In genomic region chr4:7067147-7067522, GRCh38 we compare ENCODE assay signal across 8 cellular contexts. TPM values are rescaled to one million over a fixed set of nuclear protein-coding genes. Genes with fewer than 3 reads are reported as not detected.
DNase-seq lines count a peak whose midpoint lies in the region; ATAC-seq and TF ChIP-seq lines count a peak whose summit lies in the region.

No MANE protein-coding gene starts in this region.

- peak overlapping the region; percentile 94 for H3K27ac Mint-ChIP-seq in activated naive CD8-positive, alpha-beta T cell treated with anti-CD3 and anti-CD28 coated beads, Interleukin-2, amount 50 U/mL, for 24 hours

- H3K36me3 Mint-ChIP-seq in activated naive CD8-positive, alpha-beta T cell treated with anti-CD3 and anti-CD28 coated beads, Interleukin-2, amount 50 U/mL, for 24 hours (ENCODE audit: low read depth), result peaks cover 43% of the 10 kb centered on the region

- H3K27me3 Mint-ChIP-seq in activated naive CD8-positive, alpha-beta T cell treated with anti-CD3 and anti-CD28 coated beads, Interleukin-2, amount 50 U/mL, for 24 hours, result peaks cover 2% of the 10 kb centered on the region

- in situ Hi-C loops in ACHN (cut with HindIII; ENCODE audit: low pct_ligation_motif_present, low pct_unique_long_range_greater_than_20kb, low sequenced_read_pairs), result no loop called here

- H3K9me3 Mint-ChIP-seq in activated naive CD8-positive, alpha-beta T cell treated with anti-CD3 and anti-CD28 coated beads, Interleukin-2, amount 50 U/mL, for 24 hours, result no peaks in the 10 kb centered on the region

- peak overlapping the region; percentile 68 to 86 for H3K9ac ChIP-seq in liver (ENCODE audit: low read depth in 1 of 2, low read length in 2 of 2)

- H3K4me3 ChIP-seq in liver (ENCODE audit: low read depth in 1 of 3, low read length in 3 of 3) (peak overlapping the region; percentile 75 to 96 (median 86)), thymus (ENCODE audit: low read length) (peak overlapping the region; percentile 79)

- H3K4me1 Mint-ChIP-seq in activated naive CD8-positive, alpha-beta T cell treated with anti-CD3 and anti-CD28 coated beads, Interleukin-2, amount 50 U/mL, for 24 hours, result peaks cover 46% of the 10 kb centered on the region

- DNase-seq in activated CD4-positive, alpha-beta T cell treated with anti-CD3 and anti-CD28 coated beads for 1 hour, result peak; percentile 33
- no peak for DNase-seq in activated CD4-positive, alpha-beta T cell treated with anti-CD3 and anti-CD28 coated beads, Interleukin-2, amount 50 U/mL, for 4 hours
- DNase-seq in HuH-7.5 (ENCODE audit: low spot score), result peak; percentile 38
- DNase-seq in activated naive CD8-positive, alpha-beta T cell treated with anti-CD3 and anti-CD28 coated beads, Interleukin-2, amount 50 U/mL, for 24 hours, result no peak
- DNase-seq in ACHN, result no peak

- peaks cover 2 to 19% (median 13%) of the 10 kb centered on the region in 4 donors for H3K36me3 ChIP-seq in liver (ENCODE audit: control insufficient read depth in 4 of 4, insufficient read depth in 3 of 4, low read depth in 1 of 4, low read length in 3 of 4)
- peaks cover 15% of the 10 kb centered on the region for H3K36me3 ChIP-seq in thymus (ENCODE audit: control insufficient read depth, insufficient read depth)

- TF ChIP-seq CTCF in liver (IDR thresholded peaks at IDR 0.05; ENCODE audit: low read depth, low read length, missing input control), result no peak

- H3K9me3 ChIP-seq in liver (ENCODE audit: control insufficient read depth in 4 of 4, low read length in 3 of 4) (no peaks in the 10 kb centered on the region), thymus (ENCODE audit: control insufficient read depth) (no peaks in the 10 kb centered on the region)

- H3K27me3 ChIP-seq in liver (ENCODE audit: control insufficient read depth in 4 of 4, insufficient read depth in 4 of 4, low read length in 3 of 4) (no peaks in the 10 kb centered on the region), thymus (ENCODE audit: control insufficient read depth, insufficient read depth) (peaks cover 2% of the 10 kb centered on the region)

- H3K27ac ChIP-seq in liver (ENCODE audit: low read depth in 1 of 2, low read length in 2 of 2) (peak overlapping the region; percentile 84 to 91), thymus (ENCODE audit: low read depth) (peak overlapping the region; percentile 89)

- H3K4me1 ChIP-seq in liver (ENCODE audit: control insufficient read depth in 4 of 4, insufficient read depth in 4 of 4, low read length in 3 of 4) (peaks cover 8 to 19% (median 15%) of the 10 kb centered on the region in 4 donors), thymus (ENCODE audit: control insufficient read depth, insufficient read depth, low read length) (peaks cover 16% of the 10 kb centered on the region)

- WGBS in liver, result under 1% methylated on average over 19 of the region's 19 CpGs
- WGBS in thymus, result 13% methylated on average over 19 of the region's 19 CpGs

- ATAC-seq in activated naive CD8-positive, alpha-beta T cell treated with anti-CD3 and anti-CD28 coated beads, Interleukin-2, amount 50 U/mL, for 24 hours, result no peak
- ATAC-seq in HG03342 (IDR thresholded peaks at IDR 0.05; ENCODE audit: unreplicated experiment), result no peak

- H3K4me3 Mint-ChIP-seq in activated naive CD8-positive, alpha-beta T cell treated with anti-CD3 and anti-CD28 coated beads, Interleukin-2, amount 50 U/mL, for 24 hours, result peak overlapping the region; percentile 94

- TF ChIP-seq RAD21 in liver (IDR thresholded peaks at IDR 0.05), result peak in 1 of 2 donors; percentile 43

TF ChIP-seq in liver, 16 proteins besides CTCF, POLR2A, EP300 and RAD21:
- TF ChIP-seq, protein P1, sequence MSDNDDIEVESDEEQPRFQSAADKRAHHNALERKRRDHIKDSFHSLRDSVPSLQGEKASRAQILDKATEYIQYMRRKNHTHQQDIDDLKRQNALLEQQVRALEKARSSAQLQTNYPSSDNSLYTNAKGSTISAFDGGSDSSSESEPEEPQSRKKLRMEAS (IDR thresholded peaks at IDR 0.05), result no peak
- no peak for TF ChIP-seq JUND (IDR thresholded peaks at IDR 0.05)
- TF ChIP-seq YY1 (IDR thresholded peaks at IDR 0.05), result no peak
- TF ChIP-seq SP1 (IDR thresholded peaks at IDR 0.05), result peak; percentile 66
- TF ChIP-seq, protein P2, sequence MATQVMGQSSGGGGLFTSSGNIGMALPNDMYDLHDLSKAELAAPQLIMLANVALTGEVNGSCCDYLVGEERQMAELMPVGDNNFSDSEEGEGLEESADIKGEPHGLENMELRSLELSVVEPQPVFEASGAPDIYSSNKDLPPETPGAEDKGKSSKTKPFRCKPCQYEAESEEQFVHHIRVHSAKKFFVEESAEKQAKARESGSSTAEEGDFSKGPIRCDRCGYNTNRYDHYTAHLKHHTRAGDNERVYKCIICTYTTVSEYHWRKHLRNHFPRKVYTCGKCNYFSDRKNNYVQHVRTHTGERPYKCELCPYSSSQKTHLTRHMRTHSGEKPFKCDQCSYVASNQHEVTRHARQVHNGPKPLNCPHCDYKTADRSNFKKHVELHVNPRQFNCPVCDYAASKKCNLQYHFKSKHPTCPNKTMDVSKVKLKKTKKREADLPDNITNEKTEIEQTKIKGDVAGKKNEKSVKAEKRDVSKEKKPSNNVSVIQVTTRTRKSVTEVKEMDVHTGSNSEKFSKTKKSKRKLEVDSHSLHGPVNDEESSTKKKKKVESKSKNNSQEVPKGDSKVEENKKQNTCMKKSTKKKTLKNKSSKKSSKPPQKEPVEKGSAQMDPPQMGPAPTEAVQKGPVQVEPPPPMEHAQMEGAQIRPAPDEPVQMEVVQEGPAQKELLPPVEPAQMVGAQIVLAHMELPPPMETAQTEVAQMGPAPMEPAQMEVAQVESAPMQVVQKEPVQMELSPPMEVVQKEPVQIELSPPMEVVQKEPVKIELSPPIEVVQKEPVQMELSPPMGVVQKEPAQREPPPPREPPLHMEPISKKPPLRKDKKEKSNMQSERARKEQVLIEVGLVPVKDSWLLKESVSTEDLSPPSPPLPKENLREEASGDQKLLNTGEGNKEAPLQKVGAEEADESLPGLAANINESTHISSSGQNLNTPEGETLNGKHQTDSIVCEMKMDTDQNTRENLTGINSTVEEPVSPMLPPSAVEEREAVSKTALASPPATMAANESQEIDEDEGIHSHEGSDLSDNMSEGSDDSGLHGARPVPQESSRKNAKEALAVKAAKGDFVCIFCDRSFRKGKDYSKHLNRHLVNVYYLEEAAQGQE (IDR thresholded peaks at IDR 0.05), result no peak
- TF ChIP-seq, protein P3, sequence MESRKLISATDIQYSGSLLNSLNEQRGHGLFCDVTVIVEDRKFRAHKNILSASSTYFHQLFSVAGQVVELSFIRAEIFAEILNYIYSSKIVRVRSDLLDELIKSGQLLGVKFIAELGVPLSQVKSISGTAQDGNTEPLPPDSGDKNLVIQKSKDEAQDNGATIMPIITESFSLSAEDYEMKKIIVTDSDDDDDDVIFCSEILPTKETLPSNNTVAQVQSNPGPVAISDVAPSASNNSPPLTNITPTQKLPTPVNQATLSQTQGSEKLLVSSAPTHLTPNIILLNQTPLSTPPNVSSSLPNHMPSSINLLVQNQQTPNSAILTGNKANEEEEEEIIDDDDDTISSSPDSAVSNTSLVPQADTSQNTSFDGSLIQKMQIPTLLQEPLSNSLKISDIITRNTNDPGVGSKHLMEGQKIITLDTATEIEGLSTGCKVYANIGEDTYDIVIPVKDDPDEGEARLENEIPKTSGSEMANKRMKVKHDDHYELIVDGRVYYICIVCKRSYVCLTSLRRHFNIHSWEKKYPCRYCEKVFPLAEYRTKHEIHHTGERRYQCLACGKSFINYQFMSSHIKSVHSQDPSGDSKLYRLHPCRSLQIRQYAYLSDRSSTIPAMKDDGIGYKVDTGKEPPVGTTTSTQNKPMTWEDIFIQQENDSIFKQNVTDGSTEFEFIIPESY (IDR thresholded peaks at IDR 0.05), result no peak
- no peak for TF ChIP-seq EGR1 (IDR thresholded peaks at IDR 0.05; ENCODE audit: low read depth in 2 of 2)
- TF ChIP-seq TAF1 (conservative IDR thresholded peaks at IDR 0.05), result peak; percentile 42
- peak; percentile 34 to 74 for TF ChIP-seq RXRA (IDR thresholded peaks at IDR 0.05)
- peak; percentile 34 to 69 for TF ChIP-seq HNF4A (conservative IDR thresholded peaks at IDR 0.05)
- TF ChIP-seq HNF4G (IDR thresholded peaks at IDR 0.05), result no peak
- TF ChIP-seq NR2F2 (IDR thresholded peaks at IDR 0.05), result peak; percentile 33
TF ChIP-seq in liver: peak in this region for 5.

RNA-seq across cellular contexts. Expression of gene GRPEL1, which starts 0.7 kb away (rescaled TPM):
- 10 to 100 TPM in 1 of 2 donors, 1 to 10 TPM in 1; 9.8 to 35.2 TPM for total RNA-seq in liver
- polyA plus RNA-seq in liver (10 to 100 TPM; 45.2 to 98.1 TPM), thymus (20.4 TPM)

RNA-seq across cellular contexts. Expression of gene TADA2B, which starts 24.0 kb away (rescaled TPM):
- 10 to 100 TPM; 12.8 to 13.8 TPM for total RNA-seq in liver
- polyA plus RNA-seq in liver (10 to 100 TPM in 1 of 2 donors, 1 to 10 TPM in 1; 3.6 to 12.5 TPM), thymus (15.2 TPM)

Comparison
In these comparisons a context has a peak if more than half of its experiments do, and no peak if none do; other contexts are left out.
1. DNase-seq: peak in activated CD4-positive, alpha-beta T cell treated with anti-CD3 and anti-CD28 coated beads for 1 hour (single experiment) and HuH-7.5 (single experiment); none in activated CD4-positive, alpha-beta T cell treated with anti-CD3 and anti-CD28 coated beads, Interleukin-2, amount 50 U/mL, for 4 hours (0 of 2), activated naive CD8-positive, alpha-beta T cell treated with anti-CD3 and anti-CD28 coated beads, Interleukin-2, amount 50 U/mL, for 24 hours (single experiment) and ACHN (single experiment).